Comparison of ENCODE assay signal across 20 cellular contexts in the genomic region with DNA sequence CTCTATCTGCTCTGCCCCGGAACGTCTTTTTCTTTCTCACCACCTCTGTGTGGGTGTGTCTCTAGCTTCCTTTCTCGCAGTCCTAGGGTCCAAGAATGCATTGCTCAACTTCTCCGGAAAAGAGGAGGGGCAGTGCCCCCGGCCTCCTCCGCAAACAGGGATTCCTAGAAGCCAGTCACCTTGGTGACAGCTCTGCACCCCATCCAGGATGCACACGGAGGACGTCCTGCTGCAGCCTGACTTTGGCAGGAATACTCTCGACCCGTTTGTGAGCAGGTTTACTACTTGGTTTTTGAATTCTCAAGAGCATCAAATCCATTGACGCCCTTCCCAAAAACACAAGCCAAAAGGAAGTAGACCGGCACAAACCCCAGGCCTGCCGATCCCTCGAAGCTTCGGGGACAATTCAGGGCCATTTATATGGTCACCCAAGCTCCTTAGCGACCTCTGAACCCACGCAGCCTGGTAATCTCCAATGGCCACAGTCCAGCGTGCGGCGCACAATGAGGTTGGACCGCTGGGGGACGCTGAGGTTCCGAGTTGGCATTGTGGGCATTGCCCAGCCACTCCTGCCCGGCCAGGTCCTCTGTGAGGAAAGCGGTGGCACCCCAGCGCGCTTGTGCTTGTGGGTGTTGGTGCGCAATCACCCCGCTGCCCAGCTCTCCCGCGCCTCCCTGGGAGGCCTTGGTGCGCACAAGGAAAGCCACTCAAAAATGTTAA. TPM values are rescaled to one million over a fixed set of nuclear protein-coding genes. Genes with fewer than 3 reads are reported as not detected.
DNase-seq lines count a peak whose midpoint lies in the region; ATAC-seq and TF ChIP-seq lines count a peak whose summit lies in the region.
"Had no signal": no experiment of that assay in that cellular context is flagged by ENCODE, and none has a peak within 500 bp of the region (broad histone marks: within the 10 kb centered on the region; RNA-seq: fewer than 3 reads in every experiment).

No MANE protein-coding gene starts in this region.

- peaks cover 0 to 46% (median 12%) of the 10 kb centered on the region in 6 donors for H3K4me1 ChIP-seq in spleen

- 11 to 23% (median 17%) methylated on average over 31 to 32 of the region's 32 CpGs for WGBS in spleen, 5 donors

- peaks cover 10% of the 10 kb centered on the region for H3K9me3 Mint-ChIP-seq in activated naive CD8-positive, alpha-beta T cell treated with anti-CD3 and anti-CD28 coated beads, Interleukin-2, amount 10 ng/mL, durations not matched to agents 7 days and 5 days
- peaks cover 11% of the 10 kb centered on the region for H3K9me3 Mint-ChIP-seq in activated naive CD8-positive, alpha-beta T cell treated with anti-CD3 and anti-CD28 coated beads for 36 hours
- H3K9me3 Mint-ChIP-seq in stimulated activated memory B cell treated with anti-CD40 and anti-IgM and Interleukin-4, amounts not matched to agents 10 μg/mL and 1 μg/mL and 100 μg/mL, for 72 hours = peaks cover 5% of the 10 kb centered on the region

- no peak for TF ChIP-seq CTCF in spleen (IDR thresholded peaks at IDR 0.05 in 8 of 11, conservative IDR thresholded peaks at IDR 0.05 in 3 of 11)

- H3K27me3 ChIP-seq in spleen (replicated peaks in 1 of 7) = peaks cover 21 to 100% (median 97%) of the 10 kb centered on the region in 7 donors

- no peak for ATAC-seq in activated naive CD8-positive, alpha-beta T cell treated with anti-CD3 and anti-CD28 coated beads, Interleukin-2, amount 10 ng/mL, durations not matched to agents 7 days and 5 days (ENCODE audit: low read depth)
- ATAC-seq in stimulated activated memory B cell treated with anti-CD40 and anti-IgM and Interleukin-4, amounts not matched to agents 10 μg/mL and 1 μg/mL and 100 μg/mL, for 72 hours = no peak
- ATAC-seq: gastroesophageal sphincter; naive thymus-derived CD8-positive, alpha-beta T cell had no signal

- intact Hi-C loops in spleen (cut with DNase I; ENCODE audit: low total_unique reads) = no loop called here

- H3K4me3 ChIP-seq in spleen = no peak overlapping the region
- H3K4me3 ChIP-seq: coronary artery, gastroesophageal sphincter, lung had no signal

- H3K27ac ChIP-seq in spleen = no peak overlapping the region
- H3K27ac ChIP-seq: coronary artery, epithelial cell of prostate, gastroesophageal sphincter had no signal

- POLR2A ChIA-PET in activated naive CD8-positive, alpha-beta T cell treated with anti-CD3 and anti-CD28 coated beads, Interleukin-2, amount 10 ng/mL, durations not matched to agents 7 days and 5 days (lab: Charles Lee) = interaction anchor here (1.0 kb wide), 1 partner anchor 9 kb away, joined by 3 read pairs; the partner anchor contains the start of gene NKX3-2

- peaks cover 96% of the 10 kb centered on the region for H3K27me3 Mint-ChIP-seq in activated naive CD8-positive, alpha-beta T cell treated with anti-CD3 and anti-CD28 coated beads, Interleukin-2, amount 10 ng/mL, durations not matched to agents 7 days and 5 days
- H3K27me3 Mint-ChIP-seq in activated naive CD8-positive, alpha-beta T cell treated with anti-CD3 and anti-CD28 coated beads for 36 hours = peaks cover 98% of the 10 kb centered on the region
- peaks cover 100% of the 10 kb centered on the region for H3K27me3 Mint-ChIP-seq in stimulated activated memory B cell treated with anti-CD40 and anti-IgM and Interleukin-4, amounts not matched to agents 10 μg/mL and 1 μg/mL and 100 μg/mL, for 72 hours

- TF ChIP-seq POLR2A in spleen (IDR thresholded peaks at IDR 0.05) = no peak

- H3K36me3 ChIP-seq in spleen = no peaks in the 10 kb centered on the region
- H3K36me3 ChIP-seq: gastroesophageal sphincter had no signal

- in situ Hi-C loops in KBM-7 (cut with MboI; ENCODE audit: low pct_unique_long_range_greater_than_20kb, low sequenced_read_pairs) = loop anchor here (25.0 kb wide), 2 partner anchors 697 to 797 kb away; no protein-coding TSS in a partner anchor

- peak overlapping the region; percentile 42 for H3K27ac Mint-ChIP-seq in activated naive CD8-positive, alpha-beta T cell treated with anti-CD3 and anti-CD28 coated beads, Interleukin-2, amount 10 ng/mL, durations not matched to agents 7 days and 5 days
- H3K27ac Mint-ChIP-seq in activated naive CD8-positive, alpha-beta T cell treated with anti-CD3 and anti-CD28 coated beads for 36 hours = no peak overlapping the region
- H3K27ac Mint-ChIP-seq in stimulated activated memory B cell treated with anti-CD40 and anti-IgM and Interleukin-4, amounts not matched to agents 10 μg/mL and 1 μg/mL and 100 μg/mL, for 72 hours = no peak overlapping the region
- H3K27ac Mint-ChIP-seq: activated B cell treated with CpG ODN at 0.5 μM for 24 hours; activated naive CD4-positive, alpha-beta T cell treated with anti-CD3 and anti-CD28 coated beads, Interleukin-2, amount 10 ng/mL, durations not matched to agents 7 days and 5 days; naive thymus-derived CD8-positive, alpha-beta T cell had no signal

- H3K36me3 Mint-ChIP-seq in activated naive CD8-positive, alpha-beta T cell treated with anti-CD3 and anti-CD28 coated beads, Interleukin-2, amount 10 ng/mL, durations not matched to agents 7 days and 5 days = peaks cover 4% of the 10 kb centered on the region
- peaks cover 8% of the 10 kb centered on the region for H3K36me3 Mint-ChIP-seq in activated naive CD8-positive, alpha-beta T cell treated with anti-CD3 and anti-CD28 coated beads for 36 hours
- H3K36me3 Mint-ChIP-seq in stimulated activated memory B cell treated with anti-CD40 and anti-IgM and Interleukin-4, amounts not matched to agents 10 μg/mL and 1 μg/mL and 100 μg/mL, for 72 hours = peaks cover 10% of the 10 kb centered on the region

- H3K4me1 Mint-ChIP-seq in activated naive CD8-positive, alpha-beta T cell treated with anti-CD3 and anti-CD28 coated beads, Interleukin-2, amount 10 ng/mL, durations not matched to agents 7 days and 5 days = peaks cover 28% of the 10 kb centered on the region
- peaks cover 36% of the 10 kb centered on the region for H3K4me1 Mint-ChIP-seq in activated naive CD8-positive, alpha-beta T cell treated with anti-CD3 and anti-CD28 coated beads for 36 hours
- H3K4me1 Mint-ChIP-seq in stimulated activated memory B cell treated with anti-CD40 and anti-IgM and Interleukin-4, amounts not matched to agents 10 μg/mL and 1 μg/mL and 100 μg/mL, for 72 hours = peaks cover 27% of the 10 kb centered on the region

- H3K4me3 Mint-ChIP-seq in activated naive CD8-positive, alpha-beta T cell treated with anti-CD3 and anti-CD28 coated beads, Interleukin-2, amount 10 ng/mL, durations not matched to agents 7 days and 5 days = no peak overlapping the region
- H3K4me3 Mint-ChIP-seq in activated naive CD8-positive, alpha-beta T cell treated with anti-CD3 and anti-CD28 coated beads for 36 hours = no peak overlapping the region
- H3K4me3 Mint-ChIP-seq in stimulated activated memory B cell treated with anti-CD40 and anti-IgM and Interleukin-4, amounts not matched to agents 10 μg/mL and 1 μg/mL and 100 μg/mL, for 72 hours = no peak overlapping the region
- H3K4me3 Mint-ChIP-seq: activated B cell treated with CpG ODN at 0.5 μM for 24 hours; activated naive CD4-positive, alpha-beta T cell treated with anti-CD3 and anti-CD28 coated beads, Interleukin-2, amount 10 ng/mL, durations not matched to agents 7 days and 5 days; naive thymus-derived CD8-positive, alpha-beta T cell had no signal

- peaks cover 0 to 23% (median 0%) of the 10 kb centered on the region in 8 donors for H3K9me3 ChIP-seq in spleen

- DNase-seq in activated naive CD8-positive, alpha-beta T cell treated with anti-CD3 and anti-CD28 coated beads, Interleukin-2, amount 10 ng/mL, durations not matched to agents 7 days and 5 days = no peak
- DNase-seq in activated naive CD8-positive, alpha-beta T cell treated with anti-CD3 and anti-CD28 coated beads for 36 hours = no peak
- DNase-seq in KBM-7 (peak; percentile 80), islet precursor cell (peak; percentile 60), spleen (peak; percentile 59), hippocampal formation (lab: John Stamatoyannopoulos, UW) (no peak), globus pallidus (ENCODE audit: low spot score) (no peak)
- DNase-seq: ACHN; activated B cell treated with CpG ODN at 0.5 μM for 24 hours; activated naive CD4-positive, alpha-beta T cell treated with anti-CD3 and anti-CD28 coated beads, Interleukin-2, amount 10 ng/mL, durations not matched to agents 7 days and 5 days; EL; naive thymus-derived CD8-positive, alpha-beta T cell; NCI-H187; NCI-H446 had no signal

RNA-seq across cellular contexts. Expression of gene NKX3-2, which starts 9.8 kb away (rescaled TPM):
- total RNA-seq in activated naive CD8-positive, alpha-beta T cell treated with anti-CD3 and anti-CD28 coated beads, Interleukin-2, amount 10 ng/mL, durations not matched to agents 7 days and 5 days = not detected
- total RNA-seq in activated naive CD8-positive, alpha-beta T cell treated with anti-CD3 and anti-CD28 coated beads for 36 hours = not detected
- total RNA-seq in spleen = 1 to 10 TPM in 6 of 7 donors, under 1 TPM in 1; 0.57 to 3.1 (median 1.7) TPM
- 1 to 10 TPM in 1 of 3 donors, under 1 TPM in 2; 0.83 to 1.5 (median 0.83) TPM for polyA plus RNA-seq in spleen
- total RNA-seq: activated B cell treated with CpG ODN at 0.5 μM for 24 hours; lung; naive thymus-derived CD8-positive, alpha-beta T cell; renal cortical epithelial cell had no signal
- polyA plus RNA-seq: lung; naive thymus-derived CD8-positive, alpha-beta T cell had no signal

RNA-seq across cellular contexts. Expression of gene RAB28, which starts 50.4 kb away (rescaled TPM):
- total RNA-seq in activated naive CD8-positive, alpha-beta T cell treated with anti-CD3 and anti-CD28 coated beads, Interleukin-2, amount 10 ng/mL, durations not matched to agents 7 days and 5 days = 10 to 100 TPM; 16.4 to 18.5 TPM
- total RNA-seq in activated naive CD8-positive, alpha-beta T cell treated with anti-CD3 and anti-CD28 coated beads for 36 hours = 10 to 100 TPM; 13.6 to 15.8 TPM
- 10 to 100 TPM; 15.0 to 23.4 (median 19.9) TPM for total RNA-seq in spleen
- 10 to 100 TPM in 2 of 3 donors, 1 to 10 TPM in 1; 9.9 to 18.9 (median 12.7) TPM for polyA plus RNA-seq in spleen

Comparison
In these comparisons a context has a peak if more than half of its experiments do, and no peak if none do; other contexts are left out.
1. DNase-seq: peak in KBM-7 (single experiment), islet precursor cell (single experiment) and spleen (single experiment); none in activated naive CD8-positive, alpha-beta T cell treated with anti-CD3 and anti-CD28 coated beads, Interleukin-2, amount 10 ng/mL, durations not matched to agents 7 days and 5 days (single experiment), activated naive CD8-positive, alpha-beta T cell treated with anti-CD3 and anti-CD28 coated beads for 36 hours (single experiment), hippocampal formation (0 of 2) and globus pallidus (single experiment).